In genomic region chr10:31101123-31101522, GRCh38 we compare ENCODE assay signal across 8 cellular contexts.
A peak's percentile ranks its signal among the peaks of the same experiment; 100 is the strongest.
DNase-seq lines count a peak whose midpoint lies in the region; ATAC-seq and TF ChIP-seq lines count a peak whose summit lies in the region.

No MANE protein-coding gene starts in this region.

- H3K9me3 ChIP-seq in mesenchymal stem cell (ENCODE audit: control insufficient read depth, low read length) = no peaks in the 10 kb centered on the region
- H3K9me3 ChIP-seq in aorta (ENCODE audit: control insufficient read depth, low read length) = no peaks in the 10 kb centered on the region

- no peak overlapping the region for H4K8ac ChIP-seq in mesenchymal stem cell (ENCODE audit: low read length)

- H3K4me1 Mint-ChIP-seq in activated T-helper 17 cell treated with anti-CD3 and anti-CD28 coated beads, Interleukin-2, amount 50 U/mL, for 72 hours = peaks cover 23% of the 10 kb centered on the region
- H3K4me1 Mint-ChIP-seq in type B pancreatic cell (ENCODE audit: unreplicated experiment) = peaks cover 14% of the 10 kb centered on the region

- H3K4me2 ChIP-seq in mesenchymal stem cell (ENCODE audit: low read length, poor library complexity, severe bottlenecking) = no peak overlapping the region

- peak overlapping the region; percentile 63 for H2BK15ac ChIP-seq in mesenchymal stem cell (ENCODE audit: low read depth, poor library complexity, severe bottlenecking)

- no peaks in the 10 kb centered on the region for H3K27me3 Mint-ChIP-seq in activated T-helper 17 cell treated with anti-CD3 and anti-CD28 coated beads, Interleukin-2, amount 50 U/mL, for 72 hours
- H3K27me3 Mint-ChIP-seq in type B pancreatic cell = peaks cover 10% of the 10 kb centered on the region

- peak overlapping the region; percentile 61 for H3K4me3 Mint-ChIP-seq in activated T-helper 17 cell treated with anti-CD3 and anti-CD28 coated beads, Interleukin-2, amount 50 U/mL, for 72 hours
- H3K4me3 Mint-ChIP-seq in type B pancreatic cell = no peak overlapping the region

- no peaks in the 10 kb centered on the region for H3K9me3 Mint-ChIP-seq in activated T-helper 17 cell treated with anti-CD3 and anti-CD28 coated beads, Interleukin-2, amount 50 U/mL, for 72 hours
- no peaks in the 10 kb centered on the region for H3K9me3 Mint-ChIP-seq in type B pancreatic cell

- ATAC-seq in activated T-helper 17 cell treated with anti-CD3 and anti-CD28 coated beads, Interleukin-2, amount 50 U/mL, for 72 hours (replicated peaks) = peak; percentile 96
- ATAC-seq in aorta (ENCODE audit: low FRiP score) = peak; percentile 57

- H2AFZ ChIP-seq in mesenchymal stem cell (ENCODE audit: low read depth, low read length) = peak overlapping the region; percentile 47

- no peak overlapping the region for H2BK120ac ChIP-seq in mesenchymal stem cell (ENCODE audit: low read depth, low read length)

- 14% methylated on average over 3 of the region's 4 CpGs for WGBS in mesenchymal stem cell
- WGBS in aorta, 2 donors = 37 to 38% methylated on average over 4 of the region's 4 CpGs

- peak overlapping the region in 1 of 2 experiments; percentile 91 for H3K18ac ChIP-seq in mesenchymal stem cell (ENCODE audit: low read depth in 1 of 2, low read length in 2 of 2)

- peaks cover 25% of the 10 kb centered on the region for H3K4me1 ChIP-seq in mesenchymal stem cell (ENCODE audit: control insufficient read depth, insufficient read depth, low read depth, low read length)
- H3K4me1 ChIP-seq in aorta (ENCODE audit: control insufficient read depth in 1 of 2, insufficient read depth in 2 of 2, low read length in 2 of 2) = no peaks in the 10 kb centered on the region

- H3K79me1 ChIP-seq in mesenchymal stem cell (replicated peaks; ENCODE audit: low read length, poor library complexity, severe bottlenecking) = no peaks in the 10 kb centered on the region

- no peaks in the 10 kb centered on the region for H3K36me3 Mint-ChIP-seq in activated T-helper 17 cell treated with anti-CD3 and anti-CD28 coated beads, Interleukin-2, amount 50 U/mL, for 72 hours (ENCODE audit: low read depth)
- no peaks in the 10 kb centered on the region for H3K36me3 Mint-ChIP-seq in type B pancreatic cell

- H4K91ac ChIP-seq in mesenchymal stem cell (ENCODE audit: low read length) = peak overlapping the region; percentile 59

- peak overlapping the region; percentile 86 for H2AK5ac ChIP-seq in mesenchymal stem cell (ENCODE audit: low read length, severe bottlenecking)

- H3K23ac ChIP-seq in mesenchymal stem cell (ENCODE audit: low read length in 2 of 2) = no peak overlapping the region

- no peak for TF ChIP-seq CTCF in type B pancreatic cell (conservative IDR thresholded peaks at IDR 0.05)

- H2BK12ac ChIP-seq in mesenchymal stem cell (ENCODE audit: low read length in 2 of 2) = peak overlapping the region; percentile 56 to 80

- no peaks in the 10 kb centered on the region for H3K36me3 ChIP-seq in mesenchymal stem cell (ENCODE audit: control insufficient read depth in 1 of 2, insufficient read depth in 2 of 2, low read depth in 1 of 2, low read length in 2 of 2)
- H3K36me3 ChIP-seq in aorta (ENCODE audit: control insufficient read depth in 1 of 2, insufficient read depth in 2 of 2, low read length in 1 of 2) = no peaks in the 10 kb centered on the region

- peak; percentile 8 for DNase-seq in NK-92 treated with Interleukin-12 subunit alpha and Interleukin-12 subunit beta, amount 100 ng/mL, for 24 hours (lab: John Stamatoyannopoulos, UW)
- DNase-seq in NK-92 (lab: John Stamatoyannopoulos, UW; ENCODE audit: unreplicated experiment) (no peak), HT1080 (ENCODE audit: low read depth) (peak; percentile 94), mesenchymal stem cell (peak; percentile 90), aorta (peak in 1 of 2 donors; percentile 68), type B pancreatic cell (ENCODE audit: extremely low spot score, unreplicated experiment) (no peak), hippocampal formation (lab: John Stamatoyannopoulos, UW) (no peak)

- H3K27ac Mint-ChIP-seq in activated T-helper 17 cell treated with anti-CD3 and anti-CD28 coated beads, Interleukin-2, amount 50 U/mL, for 72 hours = peak overlapping the region; percentile 66
- no peak overlapping the region for H3K27ac Mint-ChIP-seq in type B pancreatic cell

- peak overlapping the region; percentile 42 for H3K9ac ChIP-seq in mesenchymal stem cell (ENCODE audit: low read length)

- H3K4ac ChIP-seq in mesenchymal stem cell (ENCODE audit: low read depth in 1 of 2, low read length in 2 of 2) = peak overlapping the region; percentile 29 to 52

- H3K27me3 ChIP-seq in mesenchymal stem cell (ENCODE audit: control insufficient read depth in 1 of 2, insufficient read depth in 1 of 2, low read length in 2 of 2) = no peaks in the 10 kb centered on the region
- no peaks in the 10 kb centered on the region for H3K27me3 ChIP-seq in aorta (ENCODE audit: control insufficient read depth in 1 of 2, insufficient read depth in 2 of 2, low read length in 1 of 2)

- H3K4me3 ChIP-seq in mesenchymal stem cell (ENCODE audit: insufficient read depth in 1 of 2, low read depth in 1 of 2, low read length in 2 of 2) (no peak overlapping the region), aorta (ENCODE audit: low read length in 2 of 2) (no peak overlapping the region)

- no peak overlapping the region for H2BK5ac ChIP-seq in mesenchymal stem cell (ENCODE audit: low read depth, low read length, poor library complexity, severe bottlenecking)

- H3K27ac ChIP-seq in mesenchymal stem cell (ENCODE audit: low read length, poor library complexity, severe bottlenecking) = peak overlapping the region; percentile 83
- H3K27ac ChIP-seq in aorta (ENCODE audit: low read depth in 1 of 2, low read length in 2 of 2) = peak overlapping the region in 1 of 2 donors; percentile 78

- intact Hi-C loops in aorta (cut with DNase I) = no loop called here

- peak overlapping the region in 1 of 2 experiments; percentile 35 for H3K14ac ChIP-seq in mesenchymal stem cell (ENCODE audit: low read length in 2 of 2)

Comparison
In these comparisons a context has a peak if more than half of its experiments do, and no peak if none do; other contexts are left out.
1. DNase-seq: peak in NK-92 treated with Interleukin-12 subunit alpha and Interleukin-12 subunit beta, amount 100 ng/mL, for 24 hours (single experiment), HT1080 (single experiment) and mesenchymal stem cell (single experiment); none in NK-92 (single experiment), type B pancreatic cell (single experiment) and hippocampal formation (0 of 2).